14 cellular contexts compared by ENCODE assay signal in the genomic region with DNA sequence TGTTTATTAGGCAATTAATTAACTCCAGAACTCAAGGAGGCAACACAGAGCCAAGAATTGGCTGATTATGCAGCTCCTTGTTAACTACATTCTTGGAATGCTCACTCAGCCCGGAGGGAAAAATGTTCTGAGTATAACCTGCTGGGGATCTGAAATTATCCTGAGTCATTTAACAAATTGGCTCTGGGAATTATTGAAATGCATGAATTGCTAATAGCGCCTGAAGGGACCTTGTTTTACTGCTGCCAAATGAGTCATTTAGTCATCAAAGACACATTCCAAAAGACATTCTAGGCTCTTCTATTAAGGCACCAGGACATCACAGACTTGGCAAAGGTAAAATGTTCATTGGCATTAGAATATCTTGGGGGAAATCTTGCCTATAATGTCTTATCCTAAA. TPM values are rescaled to one million over a fixed set of nuclear protein-coding genes. Genes with fewer than 3 reads are reported as not detected.
DNase-seq lines count a peak whose midpoint lies in the region; ATAC-seq and TF ChIP-seq lines count a peak whose summit lies in the region.
"Had no signal": no experiment of that assay in that cellular context is flagged by ENCODE, and none has a peak within 500 bp of the region (broad histone marks: within the 10 kb centered on the region; RNA-seq: fewer than 3 reads in every experiment).

No MANE protein-coding gene starts in this region.

- ATAC-seq in body of pancreas (peak; percentile 30), GM21360 (IDR thresholded peaks at IDR 0.05; ENCODE audit: unreplicated experiment) (no peak), HG03159 (IDR thresholded peaks at IDR 0.05; ENCODE audit: unreplicated experiment) (no peak)
- ATAC-seq: activated T-cell treated with anti-CD3 and anti-CD28 coated beads, Interleukin-2, amount 50 U/mL, for 4 hours had no signal

- H3K9ac ChIP-seq in HUES6 (ENCODE audit: low read length) = peak overlapping the region; percentile 17

- H3K36me3 ChIP-seq in HUES6 (ENCODE audit: control insufficient read depth, insufficient read depth, low read length) (no peaks in the 10 kb centered on the region), body of pancreas (replicated peaks in 1 of 2; ENCODE audit: insufficient read depth in 1 of 2, low read depth in 2 of 2) (no peaks in the 10 kb centered on the region)
- H3K36me3 ChIP-seq: ascending aorta, uterus had no signal

- TF ChIP-seq POLR2A in body of pancreas (IDR thresholded peaks at IDR 0.05) = no peak

- peaks cover 19% of the 10 kb centered on the region for H3K4me1 ChIP-seq in HUES6 (ENCODE audit: control insufficient read depth, insufficient read depth, low read length)
- no peaks in the 10 kb centered on the region for H3K4me1 ChIP-seq in body of pancreas
- H3K4me1 ChIP-seq: ascending aorta, uterus had no signal

- H3K9me3 ChIP-seq in HUES6 (ENCODE audit: control insufficient read depth, insufficient read depth, low read depth, low read length) (no peaks in the 10 kb centered on the region), body of pancreas (no peaks in the 10 kb centered on the region)
- H3K9me3 ChIP-seq: ascending aorta, uterus had no signal

- H3K27ac ChIP-seq in HUES6 (ENCODE audit: low read depth, low read length) = peak overlapping the region; percentile 35; the same call in 1 of the 2 replicates
- no peak overlapping the region for H3K27ac ChIP-seq in body of pancreas
- H3K27ac ChIP-seq: ascending aorta, uterus had no signal

- TF ChIP-seq CTCF in body of pancreas (IDR thresholded peaks at IDR 0.05) = no peak

- 12% methylated on average over 2 of the region's 2 CpGs for WGBS in body of pancreas, 2 donors

- no peak overlapping the region for H3K4me3 ChIP-seq in HUES6 (ENCODE audit: low read depth, low read length)
- no peak overlapping the region for H3K4me3 ChIP-seq in body of pancreas
- H3K4me3 ChIP-seq: ascending aorta, uterus had no signal

- no peaks in the 10 kb centered on the region for H3K27me3 ChIP-seq in HUES6 (ENCODE audit: control insufficient read depth, insufficient read depth, low read length)
- H3K27me3 ChIP-seq in body of pancreas = no peaks in the 10 kb centered on the region
- H3K27me3 ChIP-seq: ascending aorta, uterus had no signal

- intact Hi-C loops in body of pancreas (cut with DNase I) = no loop called here

- DNase-seq in AG08395 (ENCODE audit: low spot score) (peak; percentile 86), body of pancreas (no peak), hepatic stellate cell (ENCODE audit: low spot score) (peak; percentile 59), T-helper 2 cell (no peak), NCI-H2107 treated with DMSO at 0.1 percent for 48 hours (lab: John Stamatoyannopoulos, UW; ENCODE audit: unreplicated experiment) (no peak)
- DNase-seq: activated T-cell treated with anti-CD3 and anti-CD28 coated beads, Interleukin-2, amount 50 U/mL, for 4 hours; NCI-H187 treated with DMSO at 0.1 percent for 48 hours; NK-92 treated with Interleukin-12 subunit alpha and Interleukin-12 subunit beta, amount 100 ng/mL, for 24 hours; stimulated activated CD4-positive, alpha-beta T cell treated with anti-CD3 and anti-CD28 coated beads, Interleukin-2, amount 100 ng/mL, for 24 hours; uterus had no signal

RNA-seq across cellular contexts. Expression of gene TMEM52B, which starts 13.0 kb away (rescaled TPM):
- total RNA-seq in body of pancreas = under 1 TPM in 1 of 2 donors, not detected in 1; 0.26 TPM
- total RNA-seq: activated T-cell treated with anti-CD3 and anti-CD28 coated beads, Interleukin-2, amount 50 U/mL, for 4 hours; ascending aorta; uterus had no signal

RNA-seq across cellular contexts. Expression of gene OLR1, which starts 19.9 kb away (rescaled TPM):
- 1 to 10 TPM in 1 of 2 donors, under 1 TPM in 1; 0.66 to 5.7 TPM for total RNA-seq in body of pancreas
- total RNA-seq: activated T-cell treated with anti-CD3 and anti-CD28 coated beads, Interleukin-2, amount 50 U/mL, for 4 hours had no signal

RNA-seq across cellular contexts. Expression of gene GABARAPL1, which starts 20.8 kb away (rescaled TPM):
- total RNA-seq in body of pancreas = 10 to 100 TPM; 51.4 to 86.9 TPM

Comparison
In these comparisons a context has a peak if more than half of its experiments do, and no peak if none do; other contexts are left out.
1. DNase-seq: peak in AG08395 (single experiment) and hepatic stellate cell (single experiment); none in body of pancreas (0 of 4), T-helper 2 cell (0 of 5) and NCI-H2107 treated with DMSO at 0.1 percent for 48 hours (single experiment).